ENCODE assay signal across 1 cellular context in genomic region chr1:213051127-213051880, GRCh38.
TF ChIP-seq lines count a peak whose summit lies in the region.

Gene RPS6KC1, plus strand, starts transcription at chr1:213051241. Its CDS starts 164 bp downstream, at chr1:213051405.

TF ChIP-seq in K562, 482 proteins besides CTCF, POLR2A, EP300 and RAD21 (continued from another document and continues in another):
- TF ChIP-seq ATF6 (CRISPR knock-in tag; IDR thresholded peaks at IDR 0.05) (no peak), THRAP3 (IDR thresholded peaks at IDR 0.05; ENCODE audit: borderline replicate concordance) (no peak), CBX5 (IDR thresholded peaks at IDR 0.05; ENCODE audit: borderline replicate concordance, low read depth) (peak; percentile 62; the same call in 1 of the 2 replicates), SAFB (IDR thresholded peaks at IDR 0.05; ENCODE audit: borderline replicate concordance, low read depth, low read length) (no peak), RFX7 (CRISPR knock-in tag; IDR thresholded peaks at IDR 0.05) (no peak), GTF2A2 (tag; IDR thresholded peaks at IDR 0.05) (no peak), HLTF (IDR thresholded peaks at IDR 0.05) (0 out of 2 replicates have a peak, but pooled peaks have one; percentile 57), MITF (IDR thresholded peaks at IDR 0.05) (peak; percentile 25; the same call in 1 of the 2 replicates), HNRNPUL1 (IDR thresholded peaks at IDR 0.05; ENCODE audit: low read length) (no peak), GTF2F1 (IDR thresholded peaks at IDR 0.05; ENCODE audit: low read depth, low read length) (peak; percentile 45; the same call in 1 of the 2 replicates), ZMIZ1 (IDR thresholded peaks at IDR 0.05; ENCODE audit: low read depth in 2 of 2, low read length in 2 of 2) (peak in 1 of 2 experiments; percentile 10; a peak in 1 of 4 replicates), E2F3 (CRISPR knock-in tag; IDR thresholded peaks at IDR 0.05) (peak; percentile 85), ERF (CRISPR knock-in tag; IDR thresholded peaks at IDR 0.05) (peak; percentile 92; the same call in 1 of the 2 replicates), ZNF639 (CRISPR knock-in tag; conservative IDR thresholded peaks at IDR 0.05 in 1 of 2, IDR thresholded peaks at IDR 0.05 in 1 of 2) (peak in 1 of 2 experiments; percentile 94; a peak in 2 of 4 replicates), THRA (IDR thresholded peaks at IDR 0.05) (no peak), ZBTB2 (IDR thresholded peaks at IDR 0.05) (peak; percentile 74), CBX8 (IDR thresholded peaks at IDR 0.05; ENCODE audit: borderline replicate concordance, extremely low read depth, low read depth, low read length, poor library complexity, severe bottlenecking) (no peak), TCF7 (IDR thresholded peaks at IDR 0.05; ENCODE audit: borderline replicate concordance) (no peak), SNAPC5 (CRISPR knock-in tag; IDR thresholded peaks at IDR 0.05) (no peak), ADNP (tag; IDR thresholded peaks at IDR 0.05) (no peak), POU5F1 (IDR thresholded peaks at IDR 0.05; ENCODE audit: borderline replicate concordance, low read depth, low read length, partially characterized antibody) (no peak), CC2D1A (IDR thresholded peaks at IDR 0.05) (peak; percentile 77), THAP7 (CRISPR knock-in tag; IDR thresholded peaks at IDR 0.05) (no peak), ZNF445 (CRISPR knock-in tag; IDR thresholded peaks at IDR 0.05; ENCODE audit: low read depth) (no peak), MCM3 (IDR thresholded peaks at IDR 0.05) (no peak), FOXO4 (CRISPR knock-in tag; IDR thresholded peaks at IDR 0.05) (no peak; the same call in 1 of the 2 replicates), ZNF561 (CRISPR knock-in tag; conservative IDR thresholded peaks at IDR 0.05) (0 out of 2 replicates have a peak, but pooled peaks have one; percentile 31), TGIF2 (CRISPR knock-in tag; IDR thresholded peaks at IDR 0.05) (peak; percentile 41; the same call in 1 of the 2 replicates), BACH1 (tag; IDR thresholded peaks at IDR 0.05) (peak; percentile 89), YY1 (IDR thresholded peaks at IDR 0.05; ENCODE audit: borderline replicate concordance in 1 of 3, control insufficient read depth in 1 of 3, extremely low read depth in 1 of 3, insufficient read depth in 3 of 3, insufficient read length in 1 of 3, insufficient replicate concordance in 2 of 3, low read depth in 1 of 3, low read length in 2 of 3) (peak in 1 of 3 experiments; percentile 53), ZZZ3 (IDR thresholded peaks at IDR 0.05) (no peak), ETV6 (IDR thresholded peaks at IDR 0.05; ENCODE audit: borderline replicate concordance in 1 of 2, low read depth in 2 of 2, low read length in 1 of 2) (peak in 1 of 2 experiments; percentile 46; a peak in 1 of 4 replicates), ETV6 (CRISPR knock-in tag; IDR thresholded peaks at IDR 0.05; ENCODE audit: borderline replicate concordance) (no peak), MEF2A (IDR thresholded peaks at IDR 0.05; ENCODE audit: control insufficient read depth, low read depth, low read length) (no peak), CTCFL (IDR thresholded peaks at IDR 0.05; ENCODE audit: borderline replicate concordance, insufficient read depth, low read depth, low read length, poor library complexity, severe bottlenecking) (peak; percentile 4), MYBL2 (IDR thresholded peaks at IDR 0.05; ENCODE audit: low read depth) (no peak), MYBL2 (CRISPR knock-in tag; IDR thresholded peaks at IDR 0.05; ENCODE audit: borderline replicate concordance) (no peak), ZSCAN29 (IDR thresholded peaks at IDR 0.05) (peak; percentile 76), ID3 (CRISPR knock-in tag; IDR thresholded peaks at IDR 0.05) (no peak), ID3 (tag; IDR thresholded peaks at IDR 0.05) (peak; percentile 69; the same call in 1 of the 2 replicates), SIN3A (IDR thresholded peaks at IDR 0.05; ENCODE audit: borderline replicate concordance in 2 of 2, control insufficient read depth in 1 of 2, low read depth in 2 of 2, low read length in 2 of 2) (peak; percentile 92 to 96), MLLT1 (IDR thresholded peaks at IDR 0.05) (peak; percentile 56 to 73; a peak in 2 of 4 replicates), HIVEP1 (CRISPR knock-in tag; IDR thresholded peaks at IDR 0.05) (peak; percentile 84), LARP7 (IDR thresholded peaks at IDR 0.05) (no peak), RCOR1 (IDR thresholded peaks at IDR 0.05; ENCODE audit: borderline replicate concordance in 1 of 2, low read depth in 2 of 2, low read length in 2 of 2) (peak; percentile 59 to 90; a peak in 3 of 4 replicates), ZSCAN32 (CRISPR knock-in tag; IDR thresholded peaks at IDR 0.05) (no peak)
